Comparison of ENCODE assay signal across 27 cellular contexts in genomic region chr12:127253797-127254196, GRCh38.
"Had no signal": no experiment of that assay in that cellular context is flagged by ENCODE, and none has a peak within 500 bp of the region (broad histone marks: within the 10 kb centered on the region; RNA-seq: fewer than 3 reads in every experiment).

No MANE protein-coding gene starts in this region.

- ATAC-seq: activated CD4-positive, alpha-beta T cell treated with anti-CD3 and anti-CD28 coated beads for 36 hours; activated CD8-positive, alpha-beta memory T cell treated with anti-CD3 and anti-CD28 coated beads, Interleukin-2, amount 10 ng/mL, durations not matched to agents 7 days and 5 days; activated CD8-positive, alpha-beta T cell treated with anti-CD3 and anti-CD28 coated beads, Interleukin-2, amount 10 ng/mL, durations not matched to agents 7 days and 5 days; activated naive CD4-positive, alpha-beta T cell treated with anti-CD3 and anti-CD28 coated beads, Interleukin-2, amount 50 U/mL, for 72 hours; activated T-cell treated with anti-CD3 and anti-CD28 coated beads, Interleukin-2, amount 50 U/mL, for 72 hours; esophagus mucosa; foreskin keratinocyte; gastroesophageal sphincter; heart right ventricle had no signal

- DNase-seq: activated CD4-positive, alpha-beta memory T cell treated with anti-CD3 and anti-CD28 coated beads for 36 hours; activated CD4-positive, alpha-beta T cell treated with anti-CD3 and anti-CD28 coated beads for 36 hours; activated CD4-positive, alpha-beta T cell treated with anti-CD3 and anti-CD28 coated beads, Interleukin-2, amount 10 ng/mL, durations not matched to agents 24 days and 14 days; activated CD4-positive, CD25-positive, alpha-beta regulatory T cell; activated CD4-positive, CD25-positive, alpha-beta regulatory T cell treated with anti-CD3 and anti-CD28 coated beads, Interleukin-2, amount 50 U/mL, for 72 hours; activated CD8-positive, alpha-beta memory T cell treated with anti-CD3 and anti-CD28 coated beads, Interleukin-2, amount 10 ng/mL, durations not matched to agents 7 days and 5 days; activated CD8-positive, alpha-beta memory T cell treated with anti-CD3 and anti-CD28 coated beads, Interleukin-2, amount 50 U/mL, for 4 hours; activated CD8-positive, alpha-beta T cell treated with anti-CD3 and anti-CD28 coated beads, Interleukin-2, amount 10 ng/mL, durations not matched to agents 7 days and 5 days; activated gamma-delta T cell; activated naive CD4-positive, alpha-beta T cell; activated naive CD4-positive, alpha-beta T cell treated with anti-CD3 and anti-CD28 coated beads, Interleukin-2, amount 10 ng/mL, durations not matched to agents 7 days and 5 days; activated naive CD8-positive, alpha-beta T cell treated with anti-CD3 and anti-CD28 coated beads, Interleukin-2, amount 10 ng/mL, durations not matched to agents 7 days and 5 days; activated T-cell treated with anti-CD3 and anti-CD28 coated beads for 4 hours; activated T-cell treated with anti-CD3 and anti-CD28 coated beads, Interleukin-2, amount 50 U/mL, for 24 hours; activated T-cell treated with anti-CD3 and anti-CD28 coated beads, Interleukin-2, amount 50 U/mL, for 72 hours; dorsolateral prefrontal cortex; effector memory CD4-positive, alpha-beta T cell; endodermal cell; foreskin keratinocyte; heart right ventricle; T-helper 2 cell had no signal

- H3K36me3 ChIP-seq: ascending aorta, breast epithelium, gastroesophageal sphincter, heart right ventricle had no signal

- H3K27me3 ChIP-seq: ascending aorta, breast epithelium, foreskin keratinocyte had no signal

- H3K4me3 ChIP-seq: ascending aorta, breast epithelium, coronary artery, dorsolateral prefrontal cortex, gastroesophageal sphincter, heart right ventricle had no signal

- H3K27ac ChIP-seq: ascending aorta, breast epithelium, coronary artery, dorsolateral prefrontal cortex, foreskin keratinocyte, gastroesophageal sphincter, heart right ventricle had no signal

- H3K9me3 ChIP-seq: ascending aorta, breast epithelium, gastroesophageal sphincter, heart right ventricle had no signal

- H3K4me1 ChIP-seq: ascending aorta, breast epithelium, foreskin keratinocyte, gastroesophageal sphincter, heart right ventricle had no signal
